In genomic region chr17:42049834-42050359, GRCh38 we compare ENCODE assay signal across 8 cellular contexts. TPM values are rescaled to one million over a fixed set of nuclear protein-coding genes. Genes with fewer than 3 reads are reported as not detected.
DNase-seq lines count a peak whose midpoint lies in the region; ATAC-seq and TF ChIP-seq lines count a peak whose summit lies in the region.

No MANE protein-coding gene starts in this region.

- DNase-seq in CD4-positive, alpha-beta memory T cell, result no peak
- DNase-seq in NCI-H69 (lab: John Stamatoyannopoulos, UW) (peak; percentile 60), endothelial cell (ENCODE audit: low spot score) (no peak), AG08395 (ENCODE audit: low spot score) (no peak)

- no peaks in the 10 kb centered on the region for H3K36me3 Mint-ChIP-seq in CD4-positive, alpha-beta memory T cell
- no peaks in the 10 kb centered on the region for H3K36me3 Mint-ChIP-seq in endothelial cell (ENCODE audit: low read depth, unreplicated experiment)

- TF ChIP-seq RAD21 in neural cell (conservative IDR thresholded peaks at IDR 0.05), result no peak

- H3F3A ChIP-seq in neural cell (ENCODE audit: insufficient read depth, low read length, poor library complexity, severe bottlenecking), result no peaks in the 10 kb centered on the region

- TF ChIP-seq EP300 in neural cell (conservative IDR thresholded peaks at IDR 0.05; ENCODE audit: poor library complexity, severe bottlenecking), result no peak

- H3K9me3 Mint-ChIP-seq in CD4-positive, alpha-beta memory T cell, result peaks cover 0 to 2% (median 0%) of the 10 kb centered on the region in 8 donors
- no peaks in the 10 kb centered on the region for H3K9me3 Mint-ChIP-seq in endothelial cell (ENCODE audit: unreplicated experiment)

- H3K36me3 ChIP-seq in CD4-positive, alpha-beta memory T cell (ENCODE audit: insufficient read depth, low read length), result no peaks in the 10 kb centered on the region
- H3K36me3 ChIP-seq in neural cell (ENCODE audit: insufficient read depth, low read length), result no peaks in the 10 kb centered on the region

- H3K4me3 Mint-ChIP-seq in CD4-positive, alpha-beta memory T cell, result peak overlapping the region; percentile 78 to 85 (median 82)
- H3K4me3 Mint-ChIP-seq in endothelial cell (ENCODE audit: unreplicated experiment), result peak overlapping the region; percentile 93

- TF ChIP-seq CTCF in endothelial cell (IDR thresholded peaks at IDR 0.05; ENCODE audit: unreplicated experiment) (no peak), neural cell (IDR thresholded peaks at IDR 0.05; ENCODE audit: poor library complexity, severe bottlenecking) (no peak)

- peak overlapping the region in 6 of 7 donors; percentile 55 to 82 (median 66) for H3K27ac Mint-ChIP-seq in CD4-positive, alpha-beta memory T cell
- H3K27ac Mint-ChIP-seq in endothelial cell (ENCODE audit: unreplicated experiment), result peak overlapping the region; percentile 57

- H3K9me2 ChIP-seq in neural cell (ENCODE audit: insufficient read depth, low read length), result no peaks in the 10 kb centered on the region

- peak overlapping the region; percentile 71 for H3K9ac ChIP-seq in neural cell (ENCODE audit: low read length)

- CTCF ChIA-PET in CD4-positive, alpha-beta memory T cell (lab: Charles Lee; ENCODE audit: partially characterized antibody), result interaction anchor here (0.9 to 3.2 kb wide), 6 partner anchors 9 to 31 kb away, joined by 3 to 12 read pairs (median 3); no protein-coding TSS in a partner anchor

- ATAC-seq in HG03025 (IDR thresholded peaks at IDR 0.05; ENCODE audit: low FRiP score, unreplicated experiment) (no peak), HG02870 (IDR thresholded peaks at IDR 0.05; ENCODE audit: unreplicated experiment) (no peak), HG03354 (IDR thresholded peaks at IDR 0.05; ENCODE audit: poor library complexity, severe bottlenecking, unreplicated experiment) (no peak)

- H3K4me1 ChIP-seq in CD4-positive, alpha-beta memory T cell (ENCODE audit: insufficient read depth, low read length), result peaks cover 6% of the 10 kb centered on the region

- H3K27me3 Mint-ChIP-seq in CD4-positive, alpha-beta memory T cell, result peaks cover 12 to 31% of the 10 kb centered on the region in 2 donors
- peaks cover 8% of the 10 kb centered on the region for H3K27me3 Mint-ChIP-seq in endothelial cell (ENCODE audit: unreplicated experiment)

- H3K4me2 ChIP-seq in neural cell (ENCODE audit: low read length), result peak overlapping the region; percentile 17

- intact Hi-C loops in CD4-positive, alpha-beta memory T cell (cut with micrococcal nuclease), result no loop called here

- H4K20me1 ChIP-seq in neural cell (ENCODE audit: insufficient read depth), result no peaks in the 10 kb centered on the region

- peaks cover 5 to 10% (median 7%) of the 10 kb centered on the region in 4 donors for H3K4me1 Mint-ChIP-seq in CD4-positive, alpha-beta memory T cell
- peaks cover 7% of the 10 kb centered on the region for H3K4me1 Mint-ChIP-seq in endothelial cell (ENCODE audit: unreplicated experiment)

- H2AFZ ChIP-seq in neural cell (ENCODE audit: low read depth, low read length), result peak overlapping the region; percentile 60

- H3K4me3 ChIP-seq in CD4-positive, alpha-beta memory T cell (ENCODE audit: low read length in 2 of 2), result no peak overlapping the region
- peak overlapping the region; percentile 83 for H3K4me3 ChIP-seq in neural cell (ENCODE audit: low read length)

- H3K27ac ChIP-seq in CD4-positive, alpha-beta memory T cell (ENCODE audit: low read depth, low read length), result no peak overlapping the region
- no peak overlapping the region for H3K27ac ChIP-seq in neural cell (ENCODE audit: low read length)

- H3K9me3 ChIP-seq in CD4-positive, alpha-beta memory T cell (ENCODE audit: control insufficient read depth in 1 of 2, low read length in 2 of 2), result no peaks in the 10 kb centered on the region
- no peaks in the 10 kb centered on the region for H3K9me3 ChIP-seq in neural cell (ENCODE audit: low read length)

- H3K79me2 ChIP-seq in neural cell (replicated peaks; ENCODE audit: insufficient read depth, low read length), result no peaks in the 10 kb centered on the region

- POLR2A ChIA-PET in CD4-positive, alpha-beta memory T cell (lab: Charles Lee; ENCODE audit: partially characterized antibody), result no interaction called here

- H3K27me3 ChIP-seq in CD4-positive, alpha-beta memory T cell (ENCODE audit: insufficient read depth, low read length), result no peaks in the 10 kb centered on the region
- H3K27me3 ChIP-seq in neural cell (ENCODE audit: insufficient read depth, low read depth, low read length), result peaks cover 7% of the 10 kb centered on the region

TF ChIP-seq in neural cell, 6 proteins besides CTCF, POLR2A, EP300 and RAD21:
- TF ChIP-seq REST (IDR thresholded peaks at IDR 0.05; ENCODE audit: borderline replicate concordance), result no peak
- no peak for TF ChIP-seq TAF1 (IDR thresholded peaks at IDR 0.05; ENCODE audit: low read depth)
- no peak for TF ChIP-seq EZH2 (IDR thresholded peaks at IDR 0.05; ENCODE audit: borderline replicate concordance, insufficient read depth, low read length, poor library complexity, severe bottlenecking)
- no peak for TF ChIP-seq POLR2AphosphoS5 (IDR thresholded peaks at IDR 0.05)

RNA-seq across cellular contexts. Expression of gene C17orf113, which starts 0.5 kb away (rescaled TPM):
- total RNA-seq in CD4-positive, alpha-beta memory T cell, result under 1 TPM; 0.76 to 0.97 TPM
- polyA plus RNA-seq in CD4-positive, alpha-beta memory T cell, result under 1 TPM; 0.39 to 0.53 TPM
- 1.6 TPM for total RNA-seq in endothelial cell (ENCODE audit: unreplicated experiment)
- polyA plus RNA-seq in neural cell, result 3.0 and 5.2 TPM in 2 replicates
- polyA minus RNA-seq in neural cell, result 3.4 and 4.6 TPM in 2 replicates

RNA-seq across cellular contexts. Expression of gene NKIRAS2, which starts 30.0 kb away (rescaled TPM):
- 10 to 100 TPM; 19.7 TPM for total RNA-seq in CD4-positive, alpha-beta memory T cell
- polyA plus RNA-seq in CD4-positive, alpha-beta memory T cell, result 10 to 100 TPM; 22.0 to 28.8 TPM
- 67.4 TPM for total RNA-seq in endothelial cell (ENCODE audit: unreplicated experiment)
- 60.2 and 69.9 TPM in 2 replicates for polyA plus RNA-seq in neural cell
- 59.3 and 68.2 TPM in 2 replicates for polyA minus RNA-seq in neural cell

RNA-seq across cellular contexts. Expression of gene DNAJC7, which starts 32.7 kb away (rescaled TPM):
- 100 to 1,000 TPM; 106 to 112 TPM for total RNA-seq in CD4-positive, alpha-beta memory T cell
- 10 to 100 TPM; 45.2 to 67.2 TPM for polyA plus RNA-seq in CD4-positive, alpha-beta memory T cell
- 92.8 TPM for total RNA-seq in endothelial cell (ENCODE audit: unreplicated experiment)
- polyA plus RNA-seq in neural cell, result 107 and 126 TPM in 2 replicates
- 118 and 137 TPM in 2 replicates for polyA minus RNA-seq in neural cell

RNA-seq across cellular contexts. Expression of gene ZNF385C, which starts 48.4 kb away (rescaled TPM):
- total RNA-seq in CD4-positive, alpha-beta memory T cell, result under 1 TPM in 1 of 2 experiments, not detected in 1; 0.36 TPM
- not detected for polyA plus RNA-seq in CD4-positive, alpha-beta memory T cell
- total RNA-seq in endothelial cell (ENCODE audit: unreplicated experiment), result 1.3 TPM
- polyA plus RNA-seq in neural cell, result 0.69 and 2.5 TPM in 2 replicates
- polyA minus RNA-seq in neural cell, result 0.49 and 1.4 TPM in 2 replicates
